ENCODE assay signal across 8 cellular contexts in genomic region chr1:8283058-8283884, GRCh38. TPM values are rescaled to one million over a fixed set of nuclear protein-coding genes. Genes with fewer than 3 reads are reported as not detected.
DNase-seq lines count a peak whose midpoint lies in the region; ATAC-seq and TF ChIP-seq lines count a peak whose summit lies in the region.

No MANE protein-coding gene starts in this region.

- no peak overlapping the region for H3K4me3 ChIP-seq in mesendoderm (ENCODE audit: low read length)

- H3K9ac ChIP-seq in mesendoderm (ENCODE audit: low read length): no peak overlapping the region

- no peaks in the 10 kb centered on the region for H3K27me3 ChIP-seq in mesendoderm (ENCODE audit: insufficient read depth, low read length, poor library complexity)

- H3K79me1 ChIP-seq in mesendoderm (ENCODE audit: low read length): no peaks in the 10 kb centered on the region

- no peak overlapping the region for H3K4me2 ChIP-seq in mesendoderm (ENCODE audit: low read length)

- peak overlapping the region; percentile 61 for H3K27ac Mint-ChIP-seq in nephron progenitor cell

- no peak overlapping the region for H3K18ac ChIP-seq in mesendoderm (ENCODE audit: low read length)

- H2BK120ac ChIP-seq in mesendoderm (ENCODE audit: low read depth, low read length): no peak overlapping the region

- no peak overlapping the region for H4K5ac ChIP-seq in mesendoderm (ENCODE audit: low read length)

- no peak overlapping the region for H2AK5ac ChIP-seq in mesendoderm (ENCODE audit: low read length)

- peak; percentile 92 for ATAC-seq in GM19043 (IDR thresholded peaks at IDR 0.05; ENCODE audit: low read depth, unreplicated experiment)
- ATAC-seq in HG02678 (IDR thresholded peaks at IDR 0.05; ENCODE audit: unreplicated experiment): peak; percentile 93

- no peaks in the 10 kb centered on the region for H3K36me3 Mint-ChIP-seq in nephron progenitor cell (ENCODE audit: low read depth)

- no peak for TF ChIP-seq CTCF in nephron progenitor cell (IDR thresholded peaks at IDR 0.05)

- H3K4me1 Mint-ChIP-seq in nephron progenitor cell: peaks cover 34% of the 10 kb centered on the region

- no peak overlapping the region for H3K23ac ChIP-seq in mesendoderm (ENCODE audit: low read length)

- DNase-seq in NOMO-1 treated with dmso at 0.1 percent for 144 hours (lab: John Stamatoyannopoulos, UW; ENCODE audit: unreplicated experiment): peak; percentile 25
- DNase-seq in nephron progenitor cell: peak; percentile 10
- no peak for DNase-seq in mesendoderm
- DNase-seq in erythroblast (lab: John Stamatoyannopoulos, UW): no peak
- DNase-seq in effector CD4-positive, alpha-beta T cell: no peak
- DNase-seq in NCI-H524 (lab: John Stamatoyannopoulos, UW): no peak

- H2BK5ac ChIP-seq in mesendoderm (ENCODE audit: low read length): no peak overlapping the region

- H3K36me3 ChIP-seq in mesendoderm (ENCODE audit: control insufficient read depth, insufficient read depth, low read length): no peaks in the 10 kb centered on the region

- H4K8ac ChIP-seq in mesendoderm (ENCODE audit: low read depth, low read length): no peak overlapping the region

- H2BK15ac ChIP-seq in mesendoderm (replicated peaks; ENCODE audit: low read depth): no peak overlapping the region

- no peak overlapping the region for H3K27ac ChIP-seq in mesendoderm (ENCODE audit: low read depth, low read length)

- no peak for TF ChIP-seq POLR2A in erythroblast (IDR thresholded peaks at IDR 0.05; ENCODE audit: low read length)

- H3K27me3 Mint-ChIP-seq in nephron progenitor cell (ENCODE audit: low read depth, poor library complexity): peaks cover 6% of the 10 kb centered on the region

- WGBS in mesendoderm (ENCODE audit: extremely low coverage, insufficient coverage, low lambda C conversion rate): no CpG with 5 or more reads among the region's 14 CpGs

- H3K4me3 Mint-ChIP-seq in nephron progenitor cell: peak overlapping the region; percentile 23

- H3K56ac ChIP-seq in mesendoderm (ENCODE audit: low read length): no peak overlapping the region

- no peaks in the 10 kb centered on the region for H3K79me2 ChIP-seq in mesendoderm (ENCODE audit: control insufficient read depth, insufficient read depth, low read length)

- H3K4me1 ChIP-seq in mesendoderm (ENCODE audit: control insufficient read depth, low read depth, low read length): no peaks in the 10 kb centered on the region

- peaks cover 7% of the 10 kb centered on the region for H3K9me3 Mint-ChIP-seq in nephron progenitor cell

- H3K4ac ChIP-seq in mesendoderm (ENCODE audit: low read depth, low read length): no peak overlapping the region

RNA-seq across cellular contexts. Expression of gene SLC45A1, which starts 34.6 kb away (rescaled TPM):
- 0.07 TPM for polyA plus RNA-seq in mesendoderm (2013, experiment 1 of 2)
- polyA plus RNA-seq in mesendoderm (2013, experiment 2 of 2): 0.11 TPM

Comparison
In these comparisons a context has a peak if more than half of its experiments do, and no peak if none do; other contexts are left out.
1. DNase-seq: peak in NOMO-1 treated with dmso at 0.1 percent for 144 hours (single experiment) and nephron progenitor cell (single experiment); none in mesendoderm (single experiment), erythroblast (0 of 2), effector CD4-positive, alpha-beta T cell (single experiment) and NCI-H524 (0 of 2).